ENCODE assay signal across 16 cellular contexts in genomic region chr16:73202176-73202729, GRCh38.
DNase-seq lines count a peak whose midpoint lies in the region; ATAC-seq and TF ChIP-seq lines count a peak whose summit lies in the region.
"Had no signal": no experiment of that assay in that cellular context is flagged by ENCODE, and none has a peak within 500 bp of the region (broad histone marks: within the 10 kb centered on the region; RNA-seq: fewer than 3 reads in every experiment).

No MANE protein-coding gene starts in this region.

- H3K27ac ChIP-seq in HEK293 (ENCODE audit: extremely low read depth, low read depth, low read length) (no peak overlapping the region), RWPE2 (ENCODE audit: poor library complexity, severe bottlenecking) (peak overlapping the region; percentile 15)
- H3K27ac ChIP-seq: foreskin keratinocyte, left lung, parathyroid adenoma had no signal

- H3K4me3 ChIP-seq in HEK293 (ENCODE audit: low read depth, low read length) (no peak overlapping the region), RWPE2 (ENCODE audit: severe bottlenecking) (no peak overlapping the region)
- H3K4me3 ChIP-seq: left lung had no signal

- intact Hi-C loops in left ventricle myocardium superior (cut with micrococcal nuclease) = no loop called here

- POLR2A ChIA-PET in HEK293 (lab: Yijun Ruan, JAX) = no interaction called here

- no peaks in the 10 kb centered on the region for H3K27me3 ChIP-seq in RWPE2 (ENCODE audit: insufficient read depth, poor library complexity, severe bottlenecking)
- H3K27me3 ChIP-seq: left lung had no signal

- TF ChIP-seq CTCF in HEK293 (tag by site-specific recombination; IDR thresholded peaks at IDR 0.05) (no peak), RWPE2 (IDR thresholded peaks at IDR 0.05; ENCODE audit: poor library complexity, severe bottlenecking) (no peak)

- ATAC-seq in RWPE2 (ENCODE audit: low read depth) (0 out of 3 replicates have a peak, but pooled peaks have one; percentile 31), left ventricle myocardium superior (peak; percentile 70), HG03521 (IDR thresholded peaks at IDR 0.05; ENCODE audit: unreplicated experiment) (no peak), HG02884 (IDR thresholded peaks at IDR 0.05; ENCODE audit: unreplicated experiment) (no peak)
- ATAC-seq: activated T-helper 17 cell treated with anti-CD3 and anti-CD28 coated beads, Interleukin-2, amount 50 U/mL, for 72 hours; foreskin keratinocyte; left lung had no signal

- H3K36me3 ChIP-seq in HEK293 (ENCODE audit: control insufficient read depth in 2 of 2, insufficient read depth in 1 of 2, low read length in 2 of 2) (no peaks in the 10 kb centered on the region), RWPE2 (ENCODE audit: low read depth) (no peaks in the 10 kb centered on the region)
- H3K36me3 ChIP-seq: left lung had no signal

- no peaks in the 10 kb centered on the region for H3K4me1 ChIP-seq in HEK293 (ENCODE audit: control insufficient read depth, insufficient read depth, low read length)
- H3K4me1 ChIP-seq in RWPE2 (ENCODE audit: insufficient read depth, poor library complexity, severe bottlenecking) = no peaks in the 10 kb centered on the region
- H3K4me1 ChIP-seq: foreskin keratinocyte, left lung, parathyroid adenoma had no signal

- DNase-seq in RWPE2 (ENCODE audit: low spot score) (no peak), left ventricle myocardium superior (no peak), smooth muscle cell of the brain vasculature (ENCODE audit: low read depth, low spot score) (peak; percentile 10), NCI-H2081 treated with DMSO at 0.1 percent for 48 hours (lab: John Stamatoyannopoulos, UW) (no peak)
- DNase-seq in stimulated activated CD8-positive, alpha-beta memory T cell treated with anti-CD3 and anti-CD28 coated beads, Interleukin-4, amount 100 ng/mL, for 48 hours = no peak
- DNase-seq: activated CD4-positive, CD25-positive, alpha-beta regulatory T cell treated with anti-CD3 and anti-CD28 coated beads, Interleukin-2, amount 50 U/mL, for 72 hours; cerebellar nuclear complex; DMS153; left lung; MV-4-11 had no signal

- H3K9me3 ChIP-seq in HEK293 (ENCODE audit: control insufficient read depth, insufficient read depth, low read depth, low read length) (no peaks in the 10 kb centered on the region), RWPE2 (ENCODE audit: severe bottlenecking) (no peaks in the 10 kb centered on the region)
- H3K9me3 ChIP-seq: left lung had no signal

- CTCF ChIA-PET in HEK293 (lab: Yijun Ruan, JAX) = no interaction called here

TF ChIP-seq in HEK293, 187 proteins besides CTCF, POLR2A, EP300 and RAD21:
- TF ChIP-seq ZBTB20 (tag by site-specific recombination; IDR thresholded peaks at IDR 0.05) (no peak), PRDM4 (tag by site-specific recombination; IDR thresholded peaks at IDR 0.05) (peak; percentile 23; the same call in 1 of the 2 replicates)

Comparison
In these comparisons a context has a peak if more than half of its experiments do, and no peak if none do; other contexts are left out.
1. ATAC-seq: peak in RWPE2 (single experiment) and left ventricle myocardium superior (single experiment); none in HG03521 (single experiment) and HG02884 (single experiment).